1 cellular context compared by ENCODE assay signal in genomic region chr20:63707558-63708300, GRCh38.
TF ChIP-seq lines count a peak whose summit lies in the region.

TSS of gene ARFRP1 (minus strand) at chr20:63707976. CDS start at chr20:63707091, 885 bp downstream.
TSS of gene ZGPAT (plus strand) at chr20:63708039. CDS start at chr20:63708581, 542 bp downstream.

TF ChIP-seq in HepG2, 621 proteins besides CTCF, POLR2A, EP300 and RAD21 (continued from another document and continues in another):
- no peak for TF ChIP-seq AKNA (CRISPR knock-in tag; IDR thresholded peaks at IDR 0.05; ENCODE audit: borderline replicate concordance)
- no peak for TF ChIP-seq TCF7L2 (IDR thresholded peaks at IDR 0.05; ENCODE audit: low read depth, low read length)
- TF ChIP-seq MEIS2 (CRISPR knock-in tag; IDR thresholded peaks at IDR 0.05) = peak; percentile 80
- TF ChIP-seq HES4 (CRISPR knock-in tag; IDR thresholded peaks at IDR 0.05; ENCODE audit: borderline replicate concordance) = peak; percentile 86
- 0 out of 2 replicates have a peak, but pooled peaks have one; percentile 40 for TF ChIP-seq ZBTB21 (CRISPR knock-in tag; IDR thresholded peaks at IDR 0.05)
- no peak for TF ChIP-seq ZNF101 (CRISPR knock-in tag; IDR thresholded peaks at IDR 0.05; ENCODE audit: borderline replicate concordance, low read depth)
- TF ChIP-seq HDAC1 (CRISPR knock-in tag; IDR thresholded peaks at IDR 0.05) = peak; percentile 99
- TF ChIP-seq ZNF282 (IDR thresholded peaks at IDR 0.05; ENCODE audit: partially characterized antibody) = no peak
- TF ChIP-seq FOSL1 (CRISPR knock-in tag; IDR thresholded peaks at IDR 0.05; ENCODE audit: borderline replicate concordance) = peak; percentile 51; the same call in 1 of the 2 replicates
- peak; percentile 93 for TF ChIP-seq SAFB2 (CRISPR knock-in tag; IDR thresholded peaks at IDR 0.05; ENCODE audit: borderline replicate concordance, low read depth)
- peak; percentile 71; the same call in 1 of the 2 replicates for TF ChIP-seq ZNF362 (CRISPR knock-in tag; IDR thresholded peaks at IDR 0.05; ENCODE audit: borderline replicate concordance)
- TF ChIP-seq ZNF460 (CRISPR knock-in tag; IDR thresholded peaks at IDR 0.05; ENCODE audit: borderline replicate concordance) = peak; percentile 61
- TF ChIP-seq MAX (IDR thresholded peaks at IDR 0.05) = peak; percentile 98
- TF ChIP-seq GATAD1 (CRISPR knock-in tag; IDR thresholded peaks at IDR 0.05) = peak; percentile 99
- TF ChIP-seq RERE (CRISPR knock-in tag; IDR thresholded peaks at IDR 0.05; ENCODE audit: low read depth) = peak; percentile 84
- peak; percentile 80; the same call in 1 of the 2 replicates for TF ChIP-seq MYPOP (CRISPR knock-in tag; IDR thresholded peaks at IDR 0.05)
- peak; percentile 97 to 99 for TF ChIP-seq HMGXB4 (CRISPR knock-in tag; IDR thresholded peaks at IDR 0.05; ENCODE audit: borderline replicate concordance in 1 of 2, low read depth in 1 of 2)
- TF ChIP-seq REST (IDR thresholded peaks at IDR 0.05; ENCODE audit: borderline replicate concordance in 1 of 2, low read depth in 1 of 2, low read length in 2 of 2) = 0 out of 4 replicates have a peak, but pooled peaks of 1 of the 2 experiments have one; percentile 53
- peak; percentile 63; the same call in 1 of the 2 replicates for TF ChIP-seq ZNF770 (CRISPR knock-in tag; IDR thresholded peaks at IDR 0.05)
- no peak for TF ChIP-seq MLXIP (CRISPR knock-in tag; IDR thresholded peaks at IDR 0.05; ENCODE audit: borderline replicate concordance)
- TF ChIP-seq FUBP1 (CRISPR knock-in tag; IDR thresholded peaks at IDR 0.05; ENCODE audit: borderline replicate concordance) = no peak
